In the genomic region with DNA sequence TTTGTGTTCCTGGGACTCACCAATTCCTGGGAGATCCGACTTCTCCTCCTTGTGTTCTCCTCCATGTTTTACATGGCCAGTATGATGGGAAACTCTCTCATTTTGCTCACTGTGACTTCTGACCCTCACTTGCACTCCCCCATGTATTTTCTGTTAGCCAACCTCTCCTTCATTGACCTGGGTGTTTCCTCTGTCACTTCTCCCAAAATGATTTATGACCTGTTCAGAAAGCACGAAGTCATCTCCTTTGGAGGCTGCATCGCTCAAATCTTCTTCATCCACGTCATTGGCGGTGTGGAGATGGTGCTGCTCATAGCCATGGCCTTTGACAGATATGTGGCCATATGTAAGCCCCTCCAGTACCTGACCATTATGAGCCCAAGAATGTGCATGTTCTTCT, we compare ENCODE assay signal across 27 cellular contexts. TPM values are rescaled to one million over a fixed set of nuclear protein-coding genes. Genes with fewer than 3 reads are reported as not detected.
DNase-seq lines count a peak whose midpoint lies in the region; ATAC-seq and TF ChIP-seq lines count a peak whose summit lies in the region.
"Had no signal": no experiment of that assay in that cellular context is flagged by ENCODE, and none has a peak within 500 bp of the region (broad histone marks: within the 10 kb centered on the region; RNA-seq: fewer than 3 reads in every experiment).

No MANE protein-coding gene starts in this region.

- ATAC-seq in IMR-90 (ENCODE audit: low read depth) (no peak), HG02973 (IDR thresholded peaks at IDR 0.05; ENCODE audit: unreplicated experiment) (no peak)
- ATAC-seq: GM12878 had no signal

- no peak overlapping the region for H3K4me3 ChIP-seq in IMR-90 (ENCODE audit: insufficient read depth, low read depth, low read length)
- no peak overlapping the region for H3K4me3 ChIP-seq in neuronal stem cell (ENCODE audit: low read length in 2 of 2)
- H3K4me3 ChIP-seq in right atrium auricular region: no peak overlapping the region
- H3K4me3 ChIP-seq: BLaER1, GM12878 had no signal

- no peaks in the 10 kb centered on the region for H3K79me1 ChIP-seq in IMR-90 (ENCODE audit: low read depth in 1 of 2, low read length in 2 of 2)
- no peaks in the 10 kb centered on the region for H3K79me1 ChIP-seq in neuronal stem cell (ENCODE audit: low read depth, low read length)

- H3K9me1 ChIP-seq in IMR-90 (ENCODE audit: insufficient read depth, low read length): no peaks in the 10 kb centered on the region; the same call in 1 of the 2 replicates

- H2BK15ac ChIP-seq in IMR-90 (ENCODE audit: low read depth, low read length) (peak overlapping the region; percentile 82), neuronal stem cell (ENCODE audit: low read length) (no peak overlapping the region)

- no peak overlapping the region for H2AK9ac ChIP-seq in IMR-90 (replicated peaks; ENCODE audit: low read depth, low read length, poor library complexity)

- peak overlapping the region in 1 of 2 experiments; percentile 68; a peak in 1 of 4 replicates for H4K8ac ChIP-seq in IMR-90 (ENCODE audit: low read depth in 2 of 2, low read length in 2 of 2)
- H4K8ac ChIP-seq in neuronal stem cell (ENCODE audit: low read depth, low read length): no peak overlapping the region

- CTCF ChIA-PET in IMR-90 (lab: Yijun Ruan, JAX): no interaction called here

- H3K27me3 ChIP-seq in IMR-90 (ENCODE audit: control insufficient read depth, insufficient read depth, low read length) (no peaks in the 10 kb centered on the region), neuronal stem cell (ENCODE audit: control insufficient read depth in 3 of 3, insufficient read depth in 3 of 3, low read depth in 1 of 3, low read length in 3 of 3) (no peaks in the 10 kb centered on the region), right atrium auricular region (no peaks in the 10 kb centered on the region)
- H3K27me3 ChIP-seq: BLaER1 had no signal

- DNase-seq in IMR-90 (no peak), neuronal stem cell (ENCODE audit: low spot score) (no peak), right atrium auricular region (ENCODE audit: low spot score) (no peak)
- DNase-seq in activated naive CD4-positive, alpha-beta T cell treated with Interleukin-2 at 50 U/mL for 16 hours: no peak
- DNase-seq: 8988T; ACHN; BE2C; C1 segment of cervical spinal cord; CD4-positive, alpha-beta memory T cell; CD4-positive, CD25-positive, alpha-beta regulatory T cell; CD8-positive, alpha-beta memory T cell; COR-L47; DMS 273 treated with DMSO at 0.1 percent for 48 hours; DMS153; DMS53; DMS79; DND-41; EL; GDM1 had no signal

- no peaks in the 10 kb centered on the region for H3K9me3 ChIP-seq in IMR-90 (ENCODE audit: control insufficient read depth, insufficient read depth, low read length)
- peaks cover 0 to 3% of the 10 kb centered on the region in 2 donors for H3K9me3 ChIP-seq in neuronal stem cell (replicated peaks in 1 of 2; ENCODE audit: control insufficient read depth in 2 of 2, insufficient read depth in 1 of 2, low read depth in 1 of 2, low read length in 2 of 2)
- H3K9me3 ChIP-seq in right atrium auricular region: peaks cover 0 to 11% of the 10 kb centered on the region in 2 donors
- H3K9me3 ChIP-seq: BE2C had no signal

- no peaks in the 10 kb centered on the region for H4K20me1 ChIP-seq in IMR-90 (ENCODE audit: insufficient read depth, low read length)
- H4K20me1 ChIP-seq: BLaER1 had no signal

- no TSS peak for BruUV-seq in IMR-90 (replicated peaks; lab: Mats Ljungman, UMichigan)

- H3K23ac ChIP-seq in IMR-90 (ENCODE audit: low read depth, low read length): no peak overlapping the region
- no peak overlapping the region for H3K23ac ChIP-seq in neuronal stem cell (ENCODE audit: low read depth, low read length, poor library complexity)

- peak overlapping the region; percentile 35 for H3K14ac ChIP-seq in IMR-90 (replicated peaks; ENCODE audit: low read depth, low read length)
- no peak overlapping the region for H3K14ac ChIP-seq in neuronal stem cell (ENCODE audit: low read length)

- peak overlapping the region; percentile 87 for H2BK20ac ChIP-seq in IMR-90 (ENCODE audit: low read depth, low read length)

- H3K36me3 ChIP-seq in IMR-90 (ENCODE audit: control insufficient read depth, insufficient read depth, low read length): no peaks in the 10 kb centered on the region
- no peaks in the 10 kb centered on the region for H3K36me3 ChIP-seq in neuronal stem cell (replicated peaks in 1 of 2; ENCODE audit: control insufficient read depth in 2 of 2, insufficient read depth in 2 of 2, low read length in 2 of 2)
- no peaks in the 10 kb centered on the region for H3K36me3 ChIP-seq in right atrium auricular region
- H3K36me3 ChIP-seq: BE2C, BLaER1 had no signal

- WGBS in IMR-90 (ENCODE audit: extremely low coverage in 2 of 2, insufficient read length in 1 of 2), 2 experiments: 68% methylated on average over 4 of the region's 5 CpGs; no CpG with 5 or more reads in 1 of the 2 experiments
- no CpG with 5 or more reads among the region's 5 CpGs for WGBS in neuronal stem cell (ENCODE audit: extremely low coverage in 2 of 2, insufficient read length in 2 of 2, insufficient replicate concordance in 1 of 2), 2 donors

- H3K4me1 ChIP-seq in IMR-90 (ENCODE audit: control insufficient read depth, insufficient read depth, low read length): no peaks in the 10 kb centered on the region
- H3K4me1 ChIP-seq in neuronal stem cell (ENCODE audit: control insufficient read depth in 2 of 2, insufficient read depth in 1 of 2, low read depth in 1 of 2, low read length in 2 of 2): no peaks in the 10 kb centered on the region
- H3K4me1 ChIP-seq in right atrium auricular region: no peaks in the 10 kb centered on the region
- H3K4me1 ChIP-seq: BE2C, BLaER1 had no signal

- H3K27ac ChIP-seq in IMR-90 (ENCODE audit: insufficient read depth, low read length): peak overlapping the region; percentile 22; the same call in 1 of the 2 replicates
- no peak overlapping the region for H3K27ac ChIP-seq in neuronal stem cell (replicated peaks; ENCODE audit: low read length)
- H3K27ac ChIP-seq in right atrium auricular region: no peak overlapping the region
- H3K27ac ChIP-seq: BLaER1 had no signal

- intact Hi-C loops in IMR-90 (cut with micrococcal nuclease): no loop called here

- dilution Hi-C loops in IMR-90 (cut with HindIII; ENCODE audit: low sequenced_read_pairs, unreplicated experiment): no loop called here

- H3K9ac ChIP-seq in IMR-90 (ENCODE audit: low read depth, low read length): no peak overlapping the region
- H3K9ac ChIP-seq in neuronal stem cell (ENCODE audit: low read depth, low read length, poor library complexity): peak overlapping the region; percentile 10
- H3K9ac ChIP-seq: BLaER1 had no signal

- H2AFZ ChIP-seq in IMR-90 (replicated peaks; ENCODE audit: low read length, poor library complexity): no peak overlapping the region
- H2AFZ ChIP-seq in neuronal stem cell (ENCODE audit: low read length): no peak overlapping the region

- H2BK12ac ChIP-seq in neuronal stem cell (ENCODE audit: low read length): no peak overlapping the region

- H3K4ac ChIP-seq in IMR-90 (ENCODE audit: low read depth, low read length) (peak overlapping the region; percentile 58), neuronal stem cell (ENCODE audit: low read length) (peak overlapping the region; percentile 27)

- H2BK120ac ChIP-seq in IMR-90 (ENCODE audit: low read depth, low read length) (peak overlapping the region; percentile 84), neuronal stem cell (ENCODE audit: low read depth, low read length) (no peak overlapping the region)

- no peak overlapping the region for H4K5ac ChIP-seq in IMR-90 (ENCODE audit: low read depth, low read length)

- H3K18ac ChIP-seq in IMR-90 (ENCODE audit: low read depth, low read length) (peak overlapping the region; percentile 54; the same call in 1 of the 2 replicates), neuronal stem cell (ENCODE audit: low read length) (no peak overlapping the region)

- H2AK5ac ChIP-seq in IMR-90 (ENCODE audit: low read depth, low read length) (peak overlapping the region; percentile 79; the same call in 1 of the 2 replicates), neuronal stem cell (ENCODE audit: low read depth, low read length) (no peak overlapping the region)

- no peak for TF ChIP-seq RAD21 in IMR-90 (IDR thresholded peaks at IDR 0.05; ENCODE audit: low read length)

- TF ChIP-seq CTCF in IMR-90 (conservative IDR thresholded peaks at IDR 0.05; ENCODE audit: low read depth, low read length) (no peak), right atrium auricular region (IDR thresholded peaks at IDR 0.05) (no peak)

- H4K91ac ChIP-seq in IMR-90 (ENCODE audit: insufficient read depth, low read depth, low read length) (peak overlapping the region; percentile 54), neuronal stem cell (ENCODE audit: low read depth, low read length, poor library complexity) (no peak overlapping the region)

- H3K4me2 ChIP-seq in IMR-90 (ENCODE audit: low read depth, low read length): no peak overlapping the region
- H3K4me2 ChIP-seq in neuronal stem cell (ENCODE audit: insufficient read depth, low read length, poor library complexity, severe bottlenecking): no peak overlapping the region
- H3K4me2 ChIP-seq: BLaER1 had no signal

- H3K56ac ChIP-seq in IMR-90 (ENCODE audit: extremely low read depth, insufficient read depth, low read length): no peak overlapping the region; the same call in 1 of the 2 replicates

- POLR2A ChIA-PET in IMR-90 (lab: Charles Lee; ENCODE audit: unreplicated experiment): no interaction called here

- no peak for TF ChIP-seq POLR2A in IMR-90 (IDR thresholded peaks at IDR 0.05; ENCODE audit: low read depth, low read length)

- H2BK5ac ChIP-seq in IMR-90 (ENCODE audit: low read depth, low read length, poor library complexity, severe bottlenecking) (peak overlapping the region; percentile 21), neuronal stem cell (ENCODE audit: low read length) (no peak overlapping the region)

- in situ Hi-C loops in IMR-90 (cut with MboI; ENCODE audit: low sequenced_read_pairs): no loop called here

TF ChIP-seq in IMR-90, 13 proteins besides CTCF, POLR2A, EP300 and RAD21 (continues in another document):
- TF ChIP-seq BHLHE40 (IDR thresholded peaks at IDR 0.05; ENCODE audit: low read depth, low read length): no peak
- no peak for TF ChIP-seq MAFK (IDR thresholded peaks at IDR 0.05; ENCODE audit: low read depth, low read length)
- no peak for TF ChIP-seq MXI1 (IDR thresholded peaks at IDR 0.05; ENCODE audit: borderline replicate concordance, low read depth, low read length)

RNA-seq across cellular contexts. Expression of a gene that starts 16.8 kb away (rescaled TPM):
- total RNA-seq in IMR-90 (2012; rRNA removed) (0.28 and 0.36 TPM in 2 replicates), right atrium auricular region (not detected)
- polyA plus RNA-seq in IMR-90 (2012; rRNA removed): not detected in 2 replicates
- not detected in 2 replicates for polyA plus RNA-seq in IMR-90 (2012; cell fraction: cytosol; rRNA removed)
- polyA plus RNA-seq in IMR-90 (2012; cell fraction: nucleus; rRNA removed; ENCODE audit: low replicate concordance): 0.26 TPM in 1 of 2 replicates, not detected in the other
- not detected for polyA plus RNA-seq in neuronal stem cell (2013, experiment 1 of 2)
- not detected for polyA plus RNA-seq in neuronal stem cell (2013, experiment 2 of 2)
- total RNA-seq: A673; CD4-positive, alpha-beta memory T cell; CD4-positive, CD25-positive, alpha-beta regulatory T cell; CD8-positive, alpha-beta memory T cell; Daoy; G401; GM12878 had no signal
- polyA plus RNA-seq: CD14-positive monocyte; CD4-positive, alpha-beta memory T cell; CD4-positive, CD25-positive, alpha-beta regulatory T cell; CD8-positive, alpha-beta memory T cell; GM12878 had no signal

RNA-seq across cellular contexts. Expression of a gene that starts 25.5 kb away (rescaled TPM):
- not detected in 2 replicates for total RNA-seq in IMR-90 (2012; rRNA removed)
- polyA plus RNA-seq in IMR-90 (2012; rRNA removed): not detected in 2 replicates
- not detected in 2 replicates for polyA plus RNA-seq in IMR-90 (2012; cell fraction: cytosol; rRNA removed)
- not detected in 2 replicates for polyA plus RNA-seq in IMR-90 (2012; cell fraction: nucleus; rRNA removed; ENCODE audit: low replicate concordance)
- not detected for polyA plus RNA-seq in neuronal stem cell (2013, experiment 1 of 2)
- not detected for polyA plus RNA-seq in neuronal stem cell (2013, experiment 2 of 2)
- not detected for total RNA-seq in right atrium auricular region
- total RNA-seq: A673; CD4-positive, alpha-beta memory T cell; CD4-positive, CD25-positive, alpha-beta regulatory T cell; CD8-positive, alpha-beta memory T cell; Daoy; G401; GM12878 had no signal
- polyA plus RNA-seq: AG04450; CD14-positive monocyte; CD4-positive, alpha-beta memory T cell; CD4-positive, CD25-positive, alpha-beta regulatory T cell; CD8-positive, alpha-beta memory T cell; GM12878 had no signal
